8 cellular contexts compared by ENCODE assay signal in genomic region chr7:5396999-5397656, GRCh38. TPM values are rescaled to one million over a fixed set of nuclear protein-coding genes. Genes with fewer than 3 reads are reported as not detected.
DNase-seq lines count a peak whose midpoint lies in the region; ATAC-seq and TF ChIP-seq lines count a peak whose summit lies in the region.

No MANE protein-coding gene starts in this region.

- H3K4me1 Mint-ChIP-seq in activated CD4-positive, alpha-beta memory T cell treated with anti-CD3 and anti-CD28 coated beads, Interleukin-2, amount 10 ng/mL, durations not matched to agents 7 days and 5 days = peaks cover 51% of the 10 kb centered on the region
- peaks cover 28 to 32% of the 10 kb centered on the region in 2 donors for H3K4me1 Mint-ChIP-seq in effector memory CD8-positive, alpha-beta T cell (ENCODE audit: low read depth in 2 of 2)
- peaks cover 27 to 46% (median 37%) of the 10 kb centered on the region in 7 donors for H3K4me1 Mint-ChIP-seq in naive thymus-derived CD4-positive, alpha-beta T cell

- H3K27ac ChIP-seq in naive thymus-derived CD4-positive, alpha-beta T cell (ENCODE audit: low read depth, low read length) = peak overlapping the region; percentile 93
- peak overlapping the region; percentile 86 to 91 (median 90) for H3K27ac ChIP-seq in stomach

- no peaks in the 10 kb centered on the region for H3K9me3 Mint-ChIP-seq in activated CD4-positive, alpha-beta memory T cell treated with anti-CD3 and anti-CD28 coated beads, Interleukin-2, amount 10 ng/mL, durations not matched to agents 7 days and 5 days
- H3K9me3 Mint-ChIP-seq in effector memory CD8-positive, alpha-beta T cell = no peaks in the 10 kb centered on the region
- peaks cover 0 to 1% (median 0%) of the 10 kb centered on the region in 11 donors for H3K9me3 Mint-ChIP-seq in naive thymus-derived CD4-positive, alpha-beta T cell

- peaks cover 20 to 21% of the 10 kb centered on the region in 2 donors for H3K4me1 ChIP-seq in naive thymus-derived CD4-positive, alpha-beta T cell (ENCODE audit: control insufficient read depth in 2 of 2, insufficient read depth in 2 of 2, low read length in 2 of 2)
- peaks cover 30 to 79% (median 54%) of the 10 kb centered on the region in 4 donors for H3K4me1 ChIP-seq in stomach

- H3K27me3 ChIP-seq in naive thymus-derived CD4-positive, alpha-beta T cell (ENCODE audit: control insufficient read depth in 2 of 2, insufficient read depth in 2 of 2, low read length in 2 of 2) = no peaks in the 10 kb centered on the region
- no peaks in the 10 kb centered on the region for H3K27me3 ChIP-seq in stomach

- TF ChIP-seq POLR2A in GM15510 (IDR thresholded peaks at IDR 0.05; ENCODE audit: borderline replicate concordance, extremely low read depth, insufficient read length) (peak; percentile 82), stomach (IDR thresholded peaks at IDR 0.05) (no peak)

- POLR2A ChIA-PET in activated CD4-positive, alpha-beta memory T cell treated with anti-CD3 and anti-CD28 coated beads, Interleukin-2, amount 10 ng/mL, durations not matched to agents 7 days and 5 days (lab: Charles Lee) = interaction anchor here (0.6 to 3.0 kb wide), 23 partner anchors 9 to 622 kb away, joined by 3 to 31 read pairs (median 5); partner anchors contain the start of genes AIMP2, AP5Z1, PMS2 and RNF216
- POLR2A ChIA-PET in naive thymus-derived CD4-positive, alpha-beta T cell (lab: Charles Lee) = interaction anchor here (0.7 to 1.6 kb wide), 9 partner anchors 9 to 297 kb away, joined by 3 to 12 read pairs (median 3); partner anchors contain the start of gene TNRC18

- H3K4me3 ChIP-seq in naive thymus-derived CD4-positive, alpha-beta T cell (ENCODE audit: low read length) = peak overlapping the region; percentile 99
- H3K4me3 ChIP-seq in stomach = peak overlapping the region; percentile 39 to 51 (median 48)

- peaks cover 23% of the 10 kb centered on the region for H3K36me3 Mint-ChIP-seq in activated CD4-positive, alpha-beta memory T cell treated with anti-CD3 and anti-CD28 coated beads, Interleukin-2, amount 10 ng/mL, durations not matched to agents 7 days and 5 days (ENCODE audit: low read depth)
- H3K36me3 Mint-ChIP-seq in effector memory CD8-positive, alpha-beta T cell (ENCODE audit: insufficient read depth) = peaks cover 30% of the 10 kb centered on the region
- peaks cover 0 to 14% (median 7%) of the 10 kb centered on the region in 5 donors for H3K36me3 Mint-ChIP-seq in naive thymus-derived CD4-positive, alpha-beta T cell

- H3K27ac Mint-ChIP-seq in activated CD4-positive, alpha-beta memory T cell treated with anti-CD3 and anti-CD28 coated beads, Interleukin-2, amount 10 ng/mL, durations not matched to agents 7 days and 5 days = peak overlapping the region; percentile 95
- peak overlapping the region; percentile 94 to 98 for H3K27ac Mint-ChIP-seq in effector memory CD8-positive, alpha-beta T cell
- peak overlapping the region; percentile 84 to 95 (median 91) for H3K27ac Mint-ChIP-seq in naive thymus-derived CD4-positive, alpha-beta T cell

- intact Hi-C loops in naive thymus-derived CD4-positive, alpha-beta T cell (cut with micrococcal nuclease) = loop anchor here (1.0 to 2.0 kb wide), 14 partner anchors 24 to 426 kb away; partner anchors contain the start of genes RNF216 (in 1 of the 2) and WIPI2 (in 1 of the 2)
- intact Hi-C loops in stomach (cut with DNase I; ENCODE audit: low total_unique reads) = no loop called here

- TF ChIP-seq EP300 in stomach (IDR thresholded peaks at IDR 0.05) = no peak

- peak; percentile 100 for DNase-seq in NCI-H226
- DNase-seq in activated CD4-positive, alpha-beta memory T cell treated with anti-CD3 and anti-CD28 coated beads, Interleukin-2, amount 10 ng/mL, durations not matched to agents 7 days and 5 days = peak; percentile 96
- DNase-seq in effector memory CD8-positive, alpha-beta T cell = peak; percentile 92 to 93 (median 93)
- DNase-seq in naive thymus-derived CD4-positive, alpha-beta T cell = peak; percentile 75 to 92 (median 88)
- DNase-seq in stomach = peak; percentile 89
- DNase-seq in kidney glomerular epithelial cell (lab: John Stamatoyannopoulos, UW) = no peak

- 24 to 58% (median 45%) methylated on average over 4 to 30 of the region's 30 CpGs for WGBS in stomach, 5 donors

- H3K36me3 ChIP-seq in naive thymus-derived CD4-positive, alpha-beta T cell (ENCODE audit: control insufficient read depth in 2 of 3, insufficient read depth in 3 of 3, low read length in 3 of 3) = peaks cover 0 to 24% (median 0%) of the 10 kb centered on the region in 3 experiments
- peaks cover 18 to 36% (median 29%) of the 10 kb centered on the region in 4 donors for H3K36me3 ChIP-seq in stomach

- CTCF ChIA-PET in activated CD4-positive, alpha-beta memory T cell treated with anti-CD3 and anti-CD28 coated beads, Interleukin-2, amount 10 ng/mL, durations not matched to agents 7 days and 5 days (lab: Charles Lee) = interaction anchor here (0.6 to 3.0 kb wide), 23 partner anchors 9 to 423 kb away, joined by 3 to 41 read pairs (median 5); partner anchors contain the start of gene RNF216
- CTCF ChIA-PET in naive thymus-derived CD4-positive, alpha-beta T cell (lab: Charles Lee) = interaction anchor here (0.5 to 1.7 kb wide), 12 partner anchors 12 to 163 kb away, joined by 3 to 8 read pairs (median 4); partner anchors contain the start of gene TNRC18

- H3K4me3 Mint-ChIP-seq in activated CD4-positive, alpha-beta memory T cell treated with anti-CD3 and anti-CD28 coated beads, Interleukin-2, amount 10 ng/mL, durations not matched to agents 7 days and 5 days = peak overlapping the region; percentile 85
- peak overlapping the region; percentile 80 to 81 for H3K4me3 Mint-ChIP-seq in effector memory CD8-positive, alpha-beta T cell
- H3K4me3 Mint-ChIP-seq in naive thymus-derived CD4-positive, alpha-beta T cell = peak overlapping the region; percentile 78 to 89 (median 83)

- TF ChIP-seq CTCF in stomach (IDR thresholded peaks at IDR 0.05) = no peak

- H3K27me3 Mint-ChIP-seq in activated CD4-positive, alpha-beta memory T cell treated with anti-CD3 and anti-CD28 coated beads, Interleukin-2, amount 10 ng/mL, durations not matched to agents 7 days and 5 days = no peaks in the 10 kb centered on the region
- H3K27me3 Mint-ChIP-seq in effector memory CD8-positive, alpha-beta T cell = no peaks in the 10 kb centered on the region
- no peaks in the 10 kb centered on the region for H3K27me3 Mint-ChIP-seq in naive thymus-derived CD4-positive, alpha-beta T cell

- ATAC-seq in HG02840 (IDR thresholded peaks at IDR 0.05; ENCODE audit: low FRiP score, unreplicated experiment) = peak; percentile 69
- peak; percentile 92 for ATAC-seq in effector memory CD8-positive, alpha-beta T cell (replicated peaks)
- peak; percentile 96 for ATAC-seq in naive thymus-derived CD4-positive, alpha-beta T cell

- H3K9me3 ChIP-seq in naive thymus-derived CD4-positive, alpha-beta T cell (ENCODE audit: control insufficient read depth in 2 of 3, low read length in 3 of 3) = no peaks in the 10 kb centered on the region
- H3K9me3 ChIP-seq in stomach = no peaks in the 10 kb centered on the region

RNA-seq across cellular contexts. Expression of gene TNRC18, which starts 26.5 kb away (rescaled TPM):
- total RNA-seq in activated CD4-positive, alpha-beta memory T cell treated with anti-CD3 and anti-CD28 coated beads, Interleukin-2, amount 10 ng/mL, durations not matched to agents 7 days and 5 days = 10 to 100 TPM; 56.5 to 57.6 TPM
- 10 to 100 TPM; 34.2 to 83.7 (median 49.3) TPM for total RNA-seq in naive thymus-derived CD4-positive, alpha-beta T cell
- under 1 TPM; 0.18 to 0.98 TPM for polyA plus RNA-seq in naive thymus-derived CD4-positive, alpha-beta T cell
- 100 to 1,000 TPM in 3 of 5 donors, 10 to 100 TPM in 2; 72.5 to 463 (median 108) TPM for total RNA-seq in stomach
- 10 to 100 TPM in 2 of 3 donors, 1 to 10 TPM in 1; 8.5 to 29.4 (median 11.2) TPM for polyA plus RNA-seq in stomach
